ENCODE assay signal across 1 cellular context in the genomic region with DNA sequence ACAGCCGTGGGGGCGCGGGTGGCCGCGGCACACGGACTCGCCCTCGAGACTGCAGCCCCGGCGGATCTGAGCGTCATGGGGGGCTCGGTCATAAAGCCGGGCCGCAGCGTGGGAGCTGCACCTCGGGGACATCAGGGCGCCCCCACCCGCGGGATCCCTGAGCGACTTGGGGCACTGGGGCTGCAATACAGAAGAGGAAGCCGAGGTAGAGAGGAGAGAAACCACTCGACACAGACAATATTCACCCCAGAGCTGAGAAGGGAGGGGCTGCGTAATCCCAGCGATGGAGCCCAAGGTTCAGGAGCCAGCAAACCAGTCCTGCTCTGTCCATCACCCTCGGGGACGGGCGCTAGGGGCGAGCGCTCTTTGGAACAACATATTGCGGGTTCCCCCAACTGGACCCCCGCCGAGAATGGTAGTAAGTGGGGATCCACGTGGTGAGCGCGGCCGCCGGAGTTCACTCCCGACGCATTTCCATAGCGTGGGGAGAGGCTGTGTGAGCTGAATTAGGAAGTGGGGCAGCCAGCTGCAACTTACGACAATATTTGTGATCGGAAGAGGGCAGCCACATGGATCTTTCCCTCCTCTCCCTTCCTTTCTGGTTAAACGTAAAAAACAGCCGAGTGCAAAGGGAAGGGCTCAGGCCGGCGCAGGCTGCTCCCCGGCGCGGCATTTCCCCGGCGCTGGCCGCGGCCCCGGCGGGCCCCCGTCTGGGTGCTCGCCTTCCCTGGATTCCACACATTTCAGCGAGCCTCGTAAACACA.
TF ChIP-seq lines count a peak whose summit lies in the region.

No MANE protein-coding gene starts in this region.

TF ChIP-seq in GM23338, 12 proteins besides CTCF, POLR2A, EP300 and RAD21 (continued from another document):
- TF ChIP-seq EZH2 (IDR thresholded peaks at IDR 0.05; ENCODE audit: low read depth, unreplicated experiment) (no peak), ZNF114 (CRISPR knock-in tag; IDR thresholded peaks at IDR 0.05) (no peak), STAT1 (IDR thresholded peaks at IDR 0.05; ENCODE audit: unreplicated experiment) (no peak)
